In the genomic region with DNA sequence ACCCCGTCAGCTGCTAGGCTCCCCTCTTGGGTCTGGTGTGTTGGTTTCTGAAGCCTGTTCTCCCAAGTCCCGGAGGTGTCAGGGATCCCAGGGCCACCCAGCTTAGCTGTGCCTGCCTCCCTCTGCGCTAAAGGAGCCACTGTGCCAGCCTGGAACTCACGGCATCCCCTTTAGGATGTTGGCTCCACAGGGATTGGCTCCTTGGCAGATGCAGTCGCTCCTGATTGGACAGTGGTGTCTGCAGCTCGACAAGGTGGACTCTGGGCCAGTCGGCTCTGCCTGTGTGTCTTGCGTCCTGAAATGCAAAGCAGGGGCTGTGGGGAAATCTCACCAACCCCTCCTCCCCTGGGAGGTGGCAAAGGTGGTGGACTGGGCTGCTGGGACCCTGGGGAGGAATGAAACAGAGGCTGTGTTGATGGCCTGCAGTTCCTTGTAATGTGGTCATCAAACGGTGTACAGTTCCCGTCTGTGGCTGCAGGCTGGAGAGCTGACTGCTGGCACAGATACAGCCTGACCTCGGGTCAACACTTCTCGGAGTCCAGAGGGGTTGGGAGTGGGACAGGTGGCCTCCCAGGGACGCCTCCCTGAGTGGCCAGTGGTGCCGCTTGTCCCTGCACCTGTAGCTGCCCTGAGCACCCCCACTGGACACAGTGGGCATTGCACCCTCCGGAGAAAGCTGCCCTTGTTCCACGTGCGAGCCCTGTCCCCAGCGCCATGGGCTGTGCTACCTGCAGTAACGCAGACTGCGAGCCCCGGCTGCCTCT, we compare ENCODE assay signal across 2 cellular contexts.
TF ChIP-seq lines count a peak whose summit lies in the region.

No MANE protein-coding gene starts in this region.

TF ChIP-seq in HEK293, 187 proteins besides CTCF, POLR2A, EP300 and RAD21 (continued from another document):
- TF ChIP-seq ZNF266 (tag by site-specific recombination; IDR thresholded peaks at IDR 0.05; ENCODE audit: low read depth) = no peak
TF ChIP-seq in HEK293: peak in this region for 8.

TF ChIP-seq in HepG2, 621 proteins besides CTCF, POLR2A, EP300 and RAD21 (continued from another document):
- TF ChIP-seq IRF9 (CRISPR knock-in tag; IDR thresholded peaks at IDR 0.05; ENCODE audit: borderline replicate concordance) (0 out of 2 replicates have a peak, but pooled peaks have one; percentile 35), TEAD3 (CRISPR knock-in tag; optimal IDR thresholded peaks at IDR 0.05; ENCODE audit: borderline replicate concordance) (peak; percentile 12), U2AF1 (optimal IDR thresholded peaks at IDR 0.05; ENCODE audit: low read depth, low read length) (peak; percentile 57), ZNF768 (CRISPR knock-in tag; IDR thresholded peaks at IDR 0.05) (peak; percentile 19; the same call in 1 of the 2 replicates), RXRA (CRISPR knock-in tag; IDR thresholded peaks at IDR 0.05) (0 out of 2 replicates have a peak, but pooled peaks have one; percentile 34), ZNF292 (CRISPR knock-in tag; IDR thresholded peaks at IDR 0.05; ENCODE audit: borderline replicate concordance, low read depth) (peak; percentile 29; the same call in 1 of the 2 replicates), HIVEP1 (CRISPR knock-in tag; IDR thresholded peaks at IDR 0.05) (0 out of 2 replicates have a peak, but pooled peaks have one; percentile 30), ZNF598 (CRISPR knock-in tag; IDR thresholded peaks at IDR 0.05; ENCODE audit: borderline replicate concordance) (0 out of 2 replicates have a peak, but pooled peaks have one; percentile 36), ZFYVE20 (CRISPR knock-in tag; IDR thresholded peaks at IDR 0.05; ENCODE audit: borderline replicate concordance, low read depth) (0 out of 2 replicates have a peak, but pooled peaks have one; percentile 38), ZSCAN9 (CRISPR knock-in tag; IDR thresholded peaks at IDR 0.05; ENCODE audit: borderline replicate concordance) (no peak), MYC (CRISPR knock-in tag; IDR thresholded peaks at IDR 0.05; ENCODE audit: borderline replicate concordance) (peak; percentile 62; the same call in 1 of the 2 replicates), TBX2 (CRISPR knock-in tag; IDR thresholded peaks at IDR 0.05; ENCODE audit: borderline replicate concordance) (0 out of 2 replicates have a peak, but pooled peaks have one; percentile 18), ZNF460 (CRISPR knock-in tag; IDR thresholded peaks at IDR 0.05; ENCODE audit: borderline replicate concordance) (0 out of 2 replicates have a peak, but pooled peaks have one; percentile 14), PHF21A (CRISPR knock-in tag; IDR thresholded peaks at IDR 0.05) (no peak), XRCC5 (optimal IDR thresholded peaks at IDR 0.05; ENCODE audit: low read length) (peak; percentile 72), ZNF253 (CRISPR knock-in tag; IDR thresholded peaks at IDR 0.05; ENCODE audit: borderline replicate concordance) (no peak), CREM (IDR thresholded peaks at IDR 0.05) (no peak), CREM (CRISPR knock-in tag; IDR thresholded peaks at IDR 0.05) (no peak), ZBTB33 (CRISPR knock-in tag; IDR thresholded peaks at IDR 0.05) (peak; percentile 90), NR3C1 (CRISPR knock-in tag; IDR thresholded peaks at IDR 0.05) (no peak), ZNF577 (CRISPR knock-in tag; IDR thresholded peaks at IDR 0.05; ENCODE audit: borderline replicate concordance, low read depth) (no peak), SRY (CRISPR knock-in tag; IDR thresholded peaks at IDR 0.05) (no peak), MED13 (CRISPR knock-in tag; IDR thresholded peaks at IDR 0.05) (no peak), RFX3 (CRISPR knock-in tag; IDR thresholded peaks at IDR 0.05) (no peak), PRPF4 (IDR thresholded peaks at IDR 0.05; ENCODE audit: low read depth, low read length, poor library complexity, severe bottlenecking) (no peak), NR2F2 (IDR thresholded peaks at IDR 0.05; ENCODE audit: borderline replicate concordance, low read depth) (0 out of 2 replicates have a peak, but pooled peaks have one; percentile 24)
- TF ChIP-seq, protein P1, sequence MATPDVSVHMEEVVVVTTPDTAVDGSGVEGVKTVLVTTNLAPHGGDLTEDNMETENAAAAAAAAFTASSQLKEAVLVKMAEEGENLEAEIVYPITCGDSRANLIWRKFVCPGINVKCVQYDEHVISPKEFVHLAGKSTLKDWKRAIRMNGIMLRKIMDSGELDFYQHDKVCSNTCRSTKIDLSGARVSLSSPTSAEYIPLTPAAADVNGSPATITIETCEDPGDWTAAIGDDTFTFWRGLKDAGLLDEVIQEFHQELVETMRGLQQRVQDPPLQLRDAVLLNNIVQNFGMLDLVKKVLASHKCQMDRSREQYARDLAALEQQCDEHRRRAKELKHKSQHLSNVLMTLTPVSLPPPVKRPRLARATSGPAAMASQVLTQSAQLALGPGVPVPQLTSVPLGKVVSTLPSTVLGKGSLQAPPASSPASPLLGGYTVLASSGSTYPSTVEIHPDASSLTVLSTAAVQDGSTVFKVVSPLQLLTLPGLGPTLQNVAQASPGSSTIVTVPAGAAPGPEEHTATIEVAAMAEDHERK (CRISPR knock-in tag; IDR thresholded peaks at IDR 0.05; ENCODE audit: low read depth) = no peak
- TF ChIP-seq, protein P2, sequence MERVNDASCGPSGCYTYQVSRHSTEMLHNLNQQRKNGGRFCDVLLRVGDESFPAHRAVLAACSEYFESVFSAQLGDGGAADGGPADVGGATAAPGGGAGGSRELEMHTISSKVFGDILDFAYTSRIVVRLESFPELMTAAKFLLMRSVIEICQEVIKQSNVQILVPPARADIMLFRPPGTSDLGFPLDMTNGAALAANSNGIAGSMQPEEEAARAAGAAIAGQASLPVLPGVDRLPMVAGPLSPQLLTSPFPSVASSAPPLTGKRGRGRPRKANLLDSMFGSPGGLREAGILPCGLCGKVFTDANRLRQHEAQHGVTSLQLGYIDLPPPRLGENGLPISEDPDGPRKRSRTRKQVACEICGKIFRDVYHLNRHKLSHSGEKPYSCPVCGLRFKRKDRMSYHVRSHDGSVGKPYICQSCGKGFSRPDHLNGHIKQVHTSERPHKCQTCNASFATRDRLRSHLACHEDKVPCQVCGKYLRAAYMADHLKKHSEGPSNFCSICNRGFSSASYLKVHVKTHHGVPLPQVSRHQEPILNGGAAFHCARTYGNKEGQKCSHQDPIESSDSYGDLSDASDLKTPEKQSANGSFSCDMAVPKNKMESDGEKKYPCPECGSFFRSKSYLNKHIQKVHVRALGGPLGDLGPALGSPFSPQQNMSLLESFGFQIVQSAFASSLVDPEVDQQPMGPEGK (CRISPR knock-in tag; IDR thresholded peaks at IDR 0.05) = peak; percentile 90
TF ChIP-seq in HepG2: peak in this region for 35.
